ENCODE assay signal across 8 cellular contexts in the genomic region with DNA sequence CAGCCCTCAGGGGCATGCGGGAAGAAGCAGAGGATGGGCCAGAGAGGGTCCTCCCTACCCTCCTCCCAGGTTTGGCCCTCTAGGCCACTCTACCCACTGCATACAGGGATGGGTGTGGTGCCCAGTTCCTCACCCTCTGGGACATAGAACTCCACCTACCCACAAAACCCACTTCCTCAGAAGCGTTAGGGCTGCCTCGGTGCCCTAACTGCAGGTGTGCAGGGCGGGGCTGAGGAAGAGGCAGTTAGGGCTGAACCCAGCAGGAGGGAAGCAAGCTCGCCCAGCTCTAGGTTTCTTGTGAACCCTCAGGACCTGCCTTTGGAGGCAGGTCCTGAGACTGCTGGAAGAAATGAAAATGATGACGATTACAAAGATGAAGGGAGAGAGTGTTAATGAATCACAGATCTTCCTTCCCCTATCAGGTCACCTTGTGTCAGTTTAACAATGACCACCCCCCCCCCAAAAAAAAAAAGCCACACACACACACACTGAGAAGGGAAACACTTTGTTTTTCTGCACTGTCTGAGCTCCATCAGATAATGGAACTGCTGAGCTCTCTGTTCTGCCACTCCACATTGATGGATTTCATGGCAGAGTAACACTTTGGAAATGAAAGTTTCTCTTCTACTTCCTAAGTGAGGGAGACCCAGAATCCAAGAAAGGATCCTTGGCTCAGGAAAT.
DNase-seq lines count a peak whose midpoint lies in the region; ATAC-seq and TF ChIP-seq lines count a peak whose summit lies in the region.

No MANE protein-coding gene starts in this region.

- H3K27me3 Mint-ChIP-seq in dendritic cell treated with granulocyte-macrophage colony-stimulating factor and Interleukin-4, amounts not matched to agents 40 ng/mL and 50 ng/mL, for 4 days = no peaks in the 10 kb centered on the region

- peak overlapping the region; percentile 98 for H3K27ac Mint-ChIP-seq in dendritic cell treated with granulocyte-macrophage colony-stimulating factor and Interleukin-4, amounts not matched to agents 40 ng/mL and 50 ng/mL, for 4 days

- intact Hi-C loops in dendritic cell treated with granulocyte-macrophage colony-stimulating factor and Interleukin-4, amounts not matched to agents 40 ng/mL and 50 ng/mL, for 4 days (cut with micrococcal nuclease) = loop anchor here (1.0 to 5.0 kb wide), 5 partner anchors 20 to 139 kb away; no protein-coding TSS in a partner anchor

- ATAC-seq in GM18511 (IDR thresholded peaks at IDR 0.05; ENCODE audit: unreplicated experiment) = peak; percentile 85
- peak; percentile 78 for ATAC-seq in HG02884 (IDR thresholded peaks at IDR 0.05; ENCODE audit: unreplicated experiment)
- ATAC-seq in stimulated activated naive CD8-positive, alpha-beta T cell treated with anti-CD3 and anti-CD28 coated beads, Interleukin-15, Interleukin-2, amounts not matched to agents 100 U/mL and 50 U/mL, for 24 hours = peak; percentile 64

- DNase-seq in RWPE1 (ENCODE audit: low spot score) = no peak
- peak; percentile 64 for DNase-seq in stimulated activated naive CD8-positive, alpha-beta T cell treated with anti-CD3 and anti-CD28 coated beads, Interleukin-15, Interleukin-2, amounts not matched to agents 100 U/mL and 50 U/mL, for 24 hours
- no peak for DNase-seq in cerebellar cortex (ENCODE audit: low spot score)
- no peak for DNase-seq in AG20443 (ENCODE audit: low spot score)
- DNase-seq in SW 1271 (lab: John Stamatoyannopoulos, UW) = no peak

- no peaks in the 10 kb centered on the region for H3K36me3 Mint-ChIP-seq in dendritic cell treated with granulocyte-macrophage colony-stimulating factor and Interleukin-4, amounts not matched to agents 40 ng/mL and 50 ng/mL, for 4 days (ENCODE audit: low read depth)

- CTCF ChIA-PET in RWPE1 (lab: Yijun Ruan, JAX) = interaction anchor here (0.6 to 0.8 kb wide), 2 partner anchors 70 to 376 kb away, joined by 3 read pairs; no protein-coding TSS in a partner anchor

- H3K4me1 Mint-ChIP-seq in dendritic cell treated with granulocyte-macrophage colony-stimulating factor and Interleukin-4, amounts not matched to agents 40 ng/mL and 50 ng/mL, for 4 days (ENCODE audit: low read depth) = peaks cover 60% of the 10 kb centered on the region

- peak overlapping the region; percentile 26; the same call in 1 of the 2 replicates for H3K27ac ChIP-seq in RWPE1

- TF ChIP-seq CTCF in RWPE1 (conservative IDR thresholded peaks at IDR 0.05; ENCODE audit: low read depth) = no peak

- H3K9me3 Mint-ChIP-seq in dendritic cell treated with granulocyte-macrophage colony-stimulating factor and Interleukin-4, amounts not matched to agents 40 ng/mL and 50 ng/mL, for 4 days = no peaks in the 10 kb centered on the region

- H3K4me3 Mint-ChIP-seq in dendritic cell treated with granulocyte-macrophage colony-stimulating factor and Interleukin-4, amounts not matched to agents 40 ng/mL and 50 ng/mL, for 4 days = no peak overlapping the region

- POLR2A ChIA-PET in RWPE1 (lab: Yijun Ruan, JAX; ENCODE audit: low non-redundant PET) = no interaction called here
